Comparison of ENCODE assay signal across 2 cellular contexts in genomic region chr3:16060358-16060852, GRCh38.
A peak's percentile ranks its signal among the peaks of the same experiment; 100 is the strongest.
TF ChIP-seq lines count a peak whose summit lies in the region.

No MANE protein-coding gene starts in this region.

TF ChIP-seq in HCT116, 20 proteins besides CTCF, POLR2A, EP300 and RAD21:
- TF ChIP-seq SIN3A (IDR thresholded peaks at IDR 0.05; ENCODE audit: low read depth) (peak; percentile 90), EGR1 (IDR thresholded peaks at IDR 0.05; ENCODE audit: low read depth) (no peak), POLR2AphosphoS5 (IDR thresholded peaks at IDR 0.05; ENCODE audit: low read depth, low read length) (peak; percentile 56; the same call in 1 of the 2 replicates), SRF (IDR thresholded peaks at IDR 0.05; ENCODE audit: low read depth) (0 out of 2 replicates have a peak, but pooled peaks have one; percentile 26), MAX (IDR thresholded peaks at IDR 0.05) (peak; percentile 98), CEBPB (IDR thresholded peaks at IDR 0.05; ENCODE audit: low read depth) (peak; percentile 92), ATF3 (IDR thresholded peaks at IDR 0.05) (peak; percentile 76), SP1 (IDR thresholded peaks at IDR 0.05; ENCODE audit: low read depth) (peak; percentile 92), FOSL1 (IDR thresholded peaks at IDR 0.05; ENCODE audit: low read depth) (peak; percentile 90), CBX3 (IDR thresholded peaks at IDR 0.05; ENCODE audit: low read depth) (peak; percentile 90), JUND (IDR thresholded peaks at IDR 0.05) (peak; percentile 98), ZFX (IDR thresholded peaks at IDR 0.05) (no peak), YY1 (IDR thresholded peaks at IDR 0.05; ENCODE audit: extremely low read depth, insufficient replicate concordance, low read depth, low read length) (peak; percentile 40), TCF7L2 (IDR thresholded peaks at IDR 0.05; ENCODE audit: borderline replicate concordance, extremely low read depth, insufficient read depth, insufficient read length) (no peak), EZH2 (IDR thresholded peaks at IDR 0.05) (no peak)
TF ChIP-seq in HCT116: peak in this region for 11.

TF ChIP-seq in K562, 482 proteins besides CTCF, POLR2A, EP300 and RAD21:
- no peak for TF ChIP-seq CEBPG (CRISPR knock-in tag; IDR thresholded peaks at IDR 0.05)
- peak in 1 of 2 experiments; percentile 39; a peak in 1 of 4 replicates for TF ChIP-seq CEBPG (tag; conservative IDR thresholded peaks at IDR 0.05 in 1 of 2, IDR thresholded peaks at IDR 0.05 in 1 of 2)
- TF ChIP-seq ATF3 (IDR thresholded peaks at IDR 0.05) = peak; percentile 54
- no peak for TF ChIP-seq ATF3 (CRISPR knock-in tag; conservative IDR thresholded peaks at IDR 0.05)
- TF ChIP-seq FOSL1 (tag; conservative IDR thresholded peaks at IDR 0.05) = peak; percentile 67
- peak; percentile 19; the same call in 1 of the 2 replicates for TF ChIP-seq JUND (IDR thresholded peaks at IDR 0.05; ENCODE audit: borderline replicate concordance, low read depth, low read length)
- TF ChIP-seq JUND (tag; IDR thresholded peaks at IDR 0.05; ENCODE audit: borderline replicate concordance, low read depth, low read length) = peak; percentile 52; the same call in 1 of the 3 replicates
- no peak for TF ChIP-seq KAT8 (IDR thresholded peaks at IDR 0.05; ENCODE audit: low read depth)
- no peak for TF ChIP-seq IFI16 (CRISPR knock-in tag; IDR thresholded peaks at IDR 0.05)
- peak; percentile 83; the same call in 1 of the 2 replicates for TF ChIP-seq ZKSCAN8 (CRISPR knock-in tag; IDR thresholded peaks at IDR 0.05)
- 0 out of 2 replicates have a peak, but pooled peaks have one; percentile 44 for TF ChIP-seq CREM (IDR thresholded peaks at IDR 0.05; ENCODE audit: low read depth)
